Comparison of ENCODE assay signal across 8 cellular contexts in genomic region chr3:171704002-171704401, GRCh38.
A peak's percentile ranks its signal among the peaks of the same experiment; 100 is the strongest.
DNase-seq lines count a peak whose midpoint lies in the region; ATAC-seq and TF ChIP-seq lines count a peak whose summit lies in the region.
"Had no signal": no experiment of that assay in that cellular context is flagged by ENCODE, and none has a peak within 500 bp of the region (broad histone marks: within the 10 kb centered on the region; RNA-seq: fewer than 3 reads in every experiment).

No MANE protein-coding gene starts in this region.

- DNase-seq in ELF-1 (ENCODE audit: low read depth, low spot score) = peak; percentile 56
- DNase-seq in HFFc6 = peak; percentile 26
- peak; percentile 70 for DNase-seq in RPMI7951 (ENCODE audit: low read depth)
- DNase-seq in epithelial cell of esophagus (ENCODE audit: low read depth) = peak; percentile 65
- DNase-seq in retinal pigment epithelial cell (ENCODE audit: low read depth) = no peak
- no peak for DNase-seq in NCI-H2107 treated with DMSO at 0.1 percent for 48 hours (lab: John Stamatoyannopoulos, UW; ENCODE audit: unreplicated experiment)
- DNase-seq: activated B cell treated with CpG ODN at 0.5 μM for 24 hours had no signal

- H3K27ac Mint-ChIP-seq in HFFc6 = no peak overlapping the region
- H3K27ac Mint-ChIP-seq: activated B cell treated with CpG ODN at 0.5 μM for 24 hours had no signal

- no peak overlapping the region for H3K4me3 Mint-ChIP-seq in HFFc6
- H3K4me3 Mint-ChIP-seq: activated B cell treated with CpG ODN at 0.5 μM for 24 hours had no signal

- H3K9me3 Mint-ChIP-seq in HFFc6 = no peaks in the 10 kb centered on the region

- no peaks in the 10 kb centered on the region; the same call in 1 of the 2 replicates for H3K27me3 Mint-ChIP-seq in HFFc6 (ENCODE audit: insufficient read depth)

- H3K4me3 ChIP-seq in epithelial cell of esophagus (ENCODE audit: low read length) (no peak overlapping the region), retinal pigment epithelial cell (ENCODE audit: low read length) (no peak overlapping the region)

- peaks cover 12% of the 10 kb centered on the region for H3K4me1 Mint-ChIP-seq in HFFc6 (ENCODE audit: low read depth)
- H3K4me1 Mint-ChIP-seq: activated B cell treated with CpG ODN at 0.5 μM for 24 hours had no signal

- peak; percentile 82 for TF ChIP-seq CTCF in HFFc6 (IDR thresholded peaks at IDR 0.05)
- peak; percentile 78 for TF ChIP-seq CTCF in epithelial cell of esophagus (IDR thresholded peaks at IDR 0.05; ENCODE audit: insufficient read depth, low read depth, low read length, missing control alignments)
- peak; percentile 74 for TF ChIP-seq CTCF in retinal pigment epithelial cell (conservative IDR thresholded peaks at IDR 0.05; ENCODE audit: low read depth, low read length)

- ATAC-seq in GM19035 (IDR thresholded peaks at IDR 0.05; ENCODE audit: unreplicated experiment) = no peak

- no peaks in the 10 kb centered on the region for H3K36me3 Mint-ChIP-seq in HFFc6 (ENCODE audit: low read depth)

Comparison
In these comparisons a context has a peak if more than half of its experiments do, and no peak if none do; other contexts are left out.
1. DNase-seq: peak in ELF-1 (single experiment), HFFc6 (single experiment), RPMI7951 (single experiment) and epithelial cell of esophagus (single experiment); none in retinal pigment epithelial cell (single experiment) and NCI-H2107 treated with DMSO at 0.1 percent for 48 hours (single experiment).
2. Peak in every context shown above with its lines, with median percentiles within 50 percentile points of each other: CTCF ChIP-seq.